Comparison of ENCODE assay signal across 8 cellular contexts in genomic region chr9:93501406-93501805, GRCh38. TPM values are rescaled to one million over a fixed set of nuclear protein-coding genes. Genes with fewer than 3 reads are reported as not detected.
DNase-seq lines count a peak whose midpoint lies in the region; ATAC-seq and TF ChIP-seq lines count a peak whose summit lies in the region.

No MANE protein-coding gene starts in this region.

- in situ Hi-C loops in GM23248 (cut with MboI) = no loop called here

- peaks cover 6% of the 10 kb centered on the region for H3F3A ChIP-seq in GM23248 (ENCODE audit: insufficient read depth)

- H4K20me1 ChIP-seq in GM23248 (ENCODE audit: insufficient read depth) = no peaks in the 10 kb centered on the region

- DNase-seq in GM23248 = peak; percentile 27
- no peak for DNase-seq in activated CD4-positive, alpha-beta memory T cell treated with anti-CD3 and anti-CD28 coated beads for 36 hours
- peak; percentile 1 to 18 for DNase-seq in foreskin keratinocyte
- no peak for DNase-seq in ureter (ENCODE audit: low spot score)
- no peak for DNase-seq in medulla oblongata (ENCODE audit: extremely low spot score)
- DNase-seq in NCI-H1105 treated with DMSO at 0.1 percent for 48 hours (lab: John Stamatoyannopoulos, UW) = no peak

- peaks cover 100% of the 10 kb centered on the region for H3K79me2 ChIP-seq in GM23248 (ENCODE audit: insufficient read depth)

- POLR2A ChIA-PET in activated CD4-positive, alpha-beta memory T cell treated with anti-CD3 and anti-CD28 coated beads for 36 hours (lab: Charles Lee) = no interaction called here

- 93 to 94% methylated on average over 4 of the region's 4 CpGs for WGBS in GM23248 (ENCODE audit: low coverage in 1 of 2, low lambda C conversion rate in 2 of 2, missing lambda C conversion rate in 2 of 2), 2 experiments

- H3K27me3 Mint-ChIP-seq in activated CD4-positive, alpha-beta memory T cell treated with anti-CD3 and anti-CD28 coated beads for 36 hours = no peaks in the 10 kb centered on the region

- no peaks in the 10 kb centered on the region; the same call in 1 of the 2 replicates for H3K4me1 ChIP-seq in GM23248 (ENCODE audit: insufficient read depth)
- peaks cover 3% of the 10 kb centered on the region for H3K4me1 ChIP-seq in foreskin keratinocyte
- peaks cover 36% of the 10 kb centered on the region for H3K4me1 ChIP-seq in skeletal muscle satellite cell (ENCODE audit: control insufficient read depth, insufficient read depth, low read length)

- TF ChIP-seq CTCF in foreskin keratinocyte (conservative IDR thresholded peaks at IDR 0.05) = no peak

- H3K9me3 ChIP-seq in GM23248 (ENCODE audit: low read depth) = no peaks in the 10 kb centered on the region
- H3K9me3 ChIP-seq in skeletal muscle satellite cell (replicated peaks; ENCODE audit: low read length) = no peaks in the 10 kb centered on the region

- ATAC-seq in foreskin keratinocyte = peak; percentile 36
- ATAC-seq in HG02981 (IDR thresholded peaks at IDR 0.05; ENCODE audit: unreplicated experiment) = no peak

- peak overlapping the region; percentile 49 for H3K27ac Mint-ChIP-seq in activated CD4-positive, alpha-beta memory T cell treated with anti-CD3 and anti-CD28 coated beads for 36 hours

- H3K36me3 ChIP-seq in GM23248 (ENCODE audit: low read depth) = peaks cover 32% of the 10 kb centered on the region
- H3K36me3 ChIP-seq in skeletal muscle satellite cell (ENCODE audit: insufficient read depth, low read length) = peaks cover 48% of the 10 kb centered on the region

- peak overlapping the region; percentile 39 for H3K4me3 Mint-ChIP-seq in activated CD4-positive, alpha-beta memory T cell treated with anti-CD3 and anti-CD28 coated beads for 36 hours

- CTCF ChIA-PET in activated CD4-positive, alpha-beta memory T cell treated with anti-CD3 and anti-CD28 coated beads for 36 hours (lab: Charles Lee) = interaction anchor here (0.9 to 1.2 kb wide), 2 partner anchors 65 kb away, joined by 3 read pairs; no protein-coding TSS in a partner anchor

- intact Hi-C loops in activated CD4-positive, alpha-beta memory T cell treated with anti-CD3 and anti-CD28 coated beads for 36 hours (cut with micrococcal nuclease) = loop anchor here (5.0 kb wide), 1 partner anchor 49 kb away; the partner anchor contains the start of genes FAM120A and FAM120AOS

- H3K4me2 ChIP-seq in GM23248 (ENCODE audit: unreplicated experiment) = peak overlapping the region; percentile 40
- H3K4me2 ChIP-seq in skeletal muscle satellite cell (ENCODE audit: low read length) = peak overlapping the region; percentile 84

- H3K9me2 ChIP-seq in GM23248 (ENCODE audit: insufficient read depth) = no peaks in the 10 kb centered on the region

- H3K9me3 Mint-ChIP-seq in activated CD4-positive, alpha-beta memory T cell treated with anti-CD3 and anti-CD28 coated beads for 36 hours = no peaks in the 10 kb centered on the region

- H3K27ac ChIP-seq in GM23248 (0 out of 2 replicates have a peak overlapping the region, but pooled peaks have one; percentile 0), foreskin keratinocyte (peak overlapping the region; percentile 42)

- H3K4me3 ChIP-seq in GM23248 (peak overlapping the region; percentile 22), skeletal muscle satellite cell (ENCODE audit: low read length) (peak overlapping the region; percentile 70)

- no peaks in the 10 kb centered on the region for H3K27me3 ChIP-seq in GM23248 (replicated peaks; ENCODE audit: insufficient read depth)
- H3K27me3 ChIP-seq in foreskin keratinocyte = no peaks in the 10 kb centered on the region
- no peaks in the 10 kb centered on the region for H3K27me3 ChIP-seq in skeletal muscle satellite cell (ENCODE audit: control insufficient read depth, insufficient read depth, low read length)

- peaks cover 49% of the 10 kb centered on the region for H3K4me1 Mint-ChIP-seq in activated CD4-positive, alpha-beta memory T cell treated with anti-CD3 and anti-CD28 coated beads for 36 hours (ENCODE audit: low read depth)

- H3K36me3 Mint-ChIP-seq in activated CD4-positive, alpha-beta memory T cell treated with anti-CD3 and anti-CD28 coated beads for 36 hours = peaks cover 66% of the 10 kb centered on the region

- H2AFZ ChIP-seq in GM23248 = no peak overlapping the region

- 0 out of 2 replicates have a peak overlapping the region, but pooled peaks have one; percentile 1 for H3K9ac ChIP-seq in GM23248
- H3K9ac ChIP-seq in skeletal muscle satellite cell (ENCODE audit: low read depth, low read length) = peak overlapping the region; percentile 66

RNA-seq across cellular contexts. Expression of gene FAM120AOS, which starts 48.0 kb away (rescaled TPM):
- total RNA-seq in GM23248 (2014; rRNA removed; shearing (Covaris generic)) = 36.6 and 42.1 TPM in 2 replicates
- polyA plus RNA-seq in GM23248 (2016; fragmentation: Nextera tagmentation; extraction: Ambion mirVana) = 43.4 and 45.5 TPM in 2 replicates
- total RNA-seq in activated CD4-positive, alpha-beta memory T cell treated with anti-CD3 and anti-CD28 coated beads for 36 hours = 10 to 100 TPM; 35.4 to 36.4 TPM
- total RNA-seq in foreskin keratinocyte = 21.4 and 22.7 TPM in 2 replicates
- polyA plus RNA-seq in foreskin keratinocyte = 17.2 and 18.8 TPM in 2 replicates
- 42.4 and 46.1 TPM in 2 replicates for total RNA-seq in skeletal muscle satellite cell (2012; rRNA removed)
- 61.4 TPM for total RNA-seq in ureter

RNA-seq across cellular contexts. Expression of gene FAM120A, which starts 49.9 kb away (rescaled TPM):
- 90.5 and 101 TPM in 2 replicates for total RNA-seq in GM23248 (2014; rRNA removed; shearing (Covaris generic))
- 28.9 and 29.3 TPM in 2 replicates for polyA plus RNA-seq in GM23248 (2016; fragmentation: Nextera tagmentation; extraction: Ambion mirVana)
- total RNA-seq in activated CD4-positive, alpha-beta memory T cell treated with anti-CD3 and anti-CD28 coated beads for 36 hours = 100 to 1,000 TPM; 124 to 126 TPM
- 110 and 122 TPM in 2 replicates for total RNA-seq in foreskin keratinocyte
- 34.5 and 41.6 TPM in 2 replicates for polyA plus RNA-seq in foreskin keratinocyte
- total RNA-seq in skeletal muscle satellite cell (2012; rRNA removed) = 126 and 139 TPM in 2 replicates
- total RNA-seq in ureter = 197 TPM

Comparison
In these comparisons a context has a peak if more than half of its experiments do, and no peak if none do; other contexts are left out.
1. DNase-seq: peak in GM23248 (single experiment) and foreskin keratinocyte (2 of 2); none in activated CD4-positive, alpha-beta memory T cell treated with anti-CD3 and anti-CD28 coated beads for 36 hours (single experiment), ureter (single experiment), medulla oblongata (single experiment) and NCI-H1105 treated with DMSO at 0.1 percent for 48 hours (single experiment).